In the genomic region with DNA sequence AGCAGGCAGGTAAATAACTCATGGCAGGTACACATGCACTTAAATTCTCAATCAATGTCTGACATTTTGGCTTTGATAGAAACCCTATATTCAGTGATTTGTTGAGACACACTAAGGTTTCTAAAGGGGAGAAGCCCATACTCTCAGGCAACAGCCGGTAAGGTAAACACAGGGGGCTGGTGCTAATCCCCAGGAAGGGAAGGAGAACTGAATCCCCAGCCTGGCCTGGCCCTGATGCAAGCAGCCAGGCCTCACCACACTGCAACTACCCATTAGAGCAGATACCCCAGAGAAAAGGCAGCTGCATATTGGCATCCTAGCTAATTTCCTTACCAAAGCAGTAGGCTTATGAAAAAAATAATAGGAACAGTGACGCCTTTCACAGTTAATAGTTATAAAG, we compare ENCODE assay signal across 17 cellular contexts.
DNase-seq lines count a peak whose midpoint lies in the region; ATAC-seq, FAIRE-seq and TF ChIP-seq lines count a peak whose summit lies in the region.
"Had no signal": no experiment of that assay in that cellular context is flagged by ENCODE, and none has a peak within 500 bp of the region (broad histone marks: within the 10 kb centered on the region; RNA-seq: fewer than 3 reads in every experiment).

No MANE protein-coding gene starts in this region.

- no peak overlapping the region for H2BK15ac ChIP-seq in mesendoderm (replicated peaks; ENCODE audit: low read depth)

- H3K4me1 ChIP-seq in GM23338 (ENCODE audit: insufficient read depth) (peaks cover 13% of the 10 kb centered on the region), endodermal cell (ENCODE audit: control insufficient read depth, insufficient read depth, low read length) (peaks cover 4% of the 10 kb centered on the region), mesendoderm (ENCODE audit: control insufficient read depth, low read depth, low read length) (no peaks in the 10 kb centered on the region)

- H3K36me3 ChIP-seq in GM23338 (ENCODE audit: insufficient read depth) (no peaks in the 10 kb centered on the region), endodermal cell (ENCODE audit: control insufficient read depth, insufficient read depth, low read length) (no peaks in the 10 kb centered on the region), mesendoderm (ENCODE audit: control insufficient read depth, insufficient read depth, low read length) (no peaks in the 10 kb centered on the region)
- H3K36me3 ChIP-seq: BLaER1 treated with 17β-estradiol and CSF1 and Interleukin-3, amounts not matched to agents 10 nM and 100 nM had no signal

- no peak overlapping the region for H3K4me3 Mint-ChIP-seq in GM23338
- H3K4me3 Mint-ChIP-seq in endodermal cell: no peak overlapping the region
- H3K4me3 Mint-ChIP-seq: B cell; CD8-positive, alpha-beta T cell had no signal

- H3K23ac ChIP-seq in mesendoderm (ENCODE audit: low read length): no peak overlapping the region

- H2AK5ac ChIP-seq in mesendoderm (ENCODE audit: low read length): no peak overlapping the region

- no peaks in the 10 kb centered on the region for H3K79me1 ChIP-seq in mesendoderm (ENCODE audit: low read length)

- no peak overlapping the region for H2BK120ac ChIP-seq in mesendoderm (ENCODE audit: low read depth, low read length)

- no peaks in the 10 kb centered on the region for H3K79me2 ChIP-seq in GM23338 (replicated peaks; ENCODE audit: insufficient read depth)
- no peaks in the 10 kb centered on the region for H3K79me2 ChIP-seq in mesendoderm (ENCODE audit: control insufficient read depth, insufficient read depth, low read length)

- no peak overlapping the region for H3K9ac ChIP-seq in endodermal cell (ENCODE audit: extremely low read depth, low read length, poor library complexity, severe bottlenecking)
- no peak overlapping the region for H3K9ac ChIP-seq in mesendoderm (ENCODE audit: low read length)
- H3K9ac ChIP-seq: BLaER1 treated with 17β-estradiol and CSF1 and Interleukin-3, amounts not matched to agents 10 nM and 100 nM; GM23248 had no signal

- H3K4me1 Mint-ChIP-seq in GM23338: peaks cover 16% of the 10 kb centered on the region; the same call in 2 of the 3 replicates
- peaks cover 16% of the 10 kb centered on the region for H3K4me1 Mint-ChIP-seq in endodermal cell
- H3K4me1 Mint-ChIP-seq: B cell had no signal

- TF ChIP-seq CTCF in GM23338 (conservative IDR thresholded peaks at IDR 0.05; ENCODE audit: low read depth in 2 of 2): no peak
- TF ChIP-seq CTCF in endodermal cell (conservative IDR thresholded peaks at IDR 0.05): no peak

- H3K56ac ChIP-seq in mesendoderm (ENCODE audit: low read length): no peak overlapping the region

- peaks cover 17% of the 10 kb centered on the region for H3K9me3 ChIP-seq in endodermal cell (ENCODE audit: control insufficient read depth, low read length)
- H3K9me3 ChIP-seq: BLaER1 treated with 17β-estradiol and CSF1 and Interleukin-3, amounts not matched to agents 10 nM and 100 nM had no signal

- H3K9me2 ChIP-seq in GM23338 (ENCODE audit: insufficient read depth): no peaks in the 10 kb centered on the region

- H3K18ac ChIP-seq in mesendoderm (ENCODE audit: low read length): no peak overlapping the region

- H3K36me3 Mint-ChIP-seq in GM23338 (ENCODE audit: low read depth): peaks cover 3% of the 10 kb centered on the region; the same call in 1 of the 3 replicates
- H3K36me3 Mint-ChIP-seq in endodermal cell (ENCODE audit: low read depth): no peaks in the 10 kb centered on the region
- H3K36me3 Mint-ChIP-seq: CD8-positive, alpha-beta T cell had no signal

- H3K27ac ChIP-seq in GM23338 (ENCODE audit: low read depth) (no peak overlapping the region), endodermal cell (ENCODE audit: low read depth, low read length) (no peak overlapping the region), mesendoderm (ENCODE audit: low read depth, low read length) (no peak overlapping the region)
- H3K27ac ChIP-seq: BLaER1 treated with 17β-estradiol and CSF1 and Interleukin-3, amounts not matched to agents 10 nM and 100 nM; GM23248 had no signal

- H3K4ac ChIP-seq in mesendoderm (ENCODE audit: low read depth, low read length): no peak overlapping the region

- H3K27ac Mint-ChIP-seq in GM23338: peak overlapping the region; percentile 71; the same call in 1 of the 2 replicates
- H3K27ac Mint-ChIP-seq in endodermal cell: peak overlapping the region; percentile 56
- H3K27ac Mint-ChIP-seq: B cell; CD8-positive, alpha-beta T cell had no signal

- H3K4me3 ChIP-seq in GM23338 (no peak overlapping the region), endodermal cell (ENCODE audit: low read length) (no peak overlapping the region), mesendoderm (ENCODE audit: low read length) (no peak overlapping the region)
- H3K4me3 ChIP-seq: BLaER1 treated with 17β-estradiol and CSF1 and Interleukin-3, amounts not matched to agents 10 nM and 100 nM; GM23248 had no signal

- no peaks in the 10 kb centered on the region for H3F3A ChIP-seq in GM23338 (replicated peaks; ENCODE audit: low read depth)

- H3K9me3 Mint-ChIP-seq in GM23338 (peaks cover 8% of the 10 kb centered on the region; the same call in 2 of the 3 replicates), endodermal cell (peaks cover 24% of the 10 kb centered on the region)

- H3K27me3 ChIP-seq in GM23338 (ENCODE audit: insufficient read depth): no peaks in the 10 kb centered on the region
- H3K27me3 ChIP-seq in endodermal cell (ENCODE audit: control insufficient read depth, insufficient read depth, low read length, poor library complexity, severe bottlenecking): no peaks in the 10 kb centered on the region
- no peaks in the 10 kb centered on the region for H3K27me3 ChIP-seq in mesendoderm (ENCODE audit: insufficient read depth, low read length, poor library complexity)
- H3K27me3 ChIP-seq: BLaER1 treated with 17β-estradiol and CSF1 and Interleukin-3, amounts not matched to agents 10 nM and 100 nM had no signal

- H2BK5ac ChIP-seq in mesendoderm (ENCODE audit: low read length): no peak overlapping the region

- peak; percentile 12 for DNase-seq in GM23338 (ENCODE audit: low spot score)
- peak; percentile 7 for DNase-seq in NCI-H69 (lab: John Stamatoyannopoulos, UW)
- peak; percentile 67 for DNase-seq in endodermal cell
- DNase-seq in mesendoderm: peak; percentile 28
- DNase-seq in activated T-cell treated with anti-CD3 and anti-CD28 coated beads, Interleukin-2, amount 50 U/mL, for 1 hour: no peak
- no peak for DNase-seq in GM03348 (ENCODE audit: low spot score)
- DNase-seq in urothelium cell line (ENCODE audit: low spot score): no peak
- DNase-seq: Calu3; CD8-positive, alpha-beta T cell; DMS79 treated with DMSO at 0.1 percent for 48 hours; GM23248 had no signal

- H3K4me2 ChIP-seq in GM23338 (no peak overlapping the region), mesendoderm (ENCODE audit: low read length) (no peak overlapping the region)
- H3K4me2 ChIP-seq: BLaER1 treated with 17β-estradiol and CSF1 and Interleukin-3, amounts not matched to agents 10 nM and 100 nM had no signal

- no peak overlapping the region for H2AFZ ChIP-seq in GM23338
- H2AFZ ChIP-seq: GM23248 had no signal

- H4K5ac ChIP-seq in mesendoderm (ENCODE audit: low read length): no peak overlapping the region

- peak; percentile 91 for ATAC-seq in GM23338
- no peak for ATAC-seq in HG02973 (IDR thresholded peaks at IDR 0.05; ENCODE audit: unreplicated experiment)
- ATAC-seq: CD8-positive, alpha-beta T cell had no signal

- no peak overlapping the region for H4K8ac ChIP-seq in mesendoderm (ENCODE audit: low read depth, low read length)

- H3K27me3 Mint-ChIP-seq in GM23338 (ENCODE audit: insufficient read depth, low read depth, poor library complexity) (no peaks in the 10 kb centered on the region), endodermal cell (ENCODE audit: insufficient read depth) (no peaks in the 10 kb centered on the region)
- H3K27me3 Mint-ChIP-seq: B cell had no signal

- 33 to 60% methylated on average over 1 to 2 of the region's 2 CpGs for WGBS in endodermal cell (ENCODE audit: insufficient coverage in 1 of 2, insufficient read length in 1 of 2), 2 experiments
- WGBS in mesendoderm (ENCODE audit: extremely low coverage, insufficient coverage, low lambda C conversion rate): no CpG with 5 or more reads among the region's 2 CpGs

- no peaks in the 10 kb centered on the region for H4K20me1 ChIP-seq in GM23338 (replicated peaks; ENCODE audit: insufficient read depth)
- H4K20me1 ChIP-seq: BLaER1 treated with 17β-estradiol and CSF1 and Interleukin-3, amounts not matched to agents 10 nM and 100 nM had no signal

- FAIRE-seq in urothelium cell line (lab: Jason Lieb, UNC): no peak
- FAIRE-seq: GM12891, GM18507, H54 had no signal

TF ChIP-seq in GM23338, 12 proteins besides CTCF, POLR2A, EP300 and RAD21 (continues in another document):
- TF ChIP-seq ZNF114 (CRISPR knock-in tag; IDR thresholded peaks at IDR 0.05): no peak
- TF ChIP-seq, protein P1, sequence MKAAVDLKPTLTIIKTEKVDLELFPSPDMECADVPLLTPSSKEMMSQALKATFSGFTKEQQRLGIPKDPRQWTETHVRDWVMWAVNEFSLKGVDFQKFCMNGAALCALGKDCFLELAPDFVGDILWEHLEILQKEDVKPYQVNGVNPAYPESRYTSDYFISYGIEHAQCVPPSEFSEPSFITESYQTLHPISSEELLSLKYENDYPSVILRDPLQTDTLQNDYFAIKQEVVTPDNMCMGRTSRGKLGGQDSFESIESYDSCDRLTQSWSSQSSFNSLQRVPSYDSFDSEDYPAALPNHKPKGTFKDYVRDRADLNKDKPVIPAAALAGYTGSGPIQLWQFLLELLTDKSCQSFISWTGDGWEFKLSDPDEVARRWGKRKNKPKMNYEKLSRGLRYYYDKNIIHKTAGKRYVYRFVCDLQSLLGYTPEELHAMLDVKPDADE (IDR thresholded peaks at IDR 0.05): no peak

Comparison
In these comparisons a context has a peak if more than half of its experiments do, and no peak if none do; other contexts are left out.
1. DNase-seq: peak in GM23338 (single experiment), NCI-H69 (single experiment), endodermal cell (single experiment) and mesendoderm (single experiment); none in activated T-cell treated with anti-CD3 and anti-CD28 coated beads, Interleukin-2, amount 50 U/mL, for 1 hour (single experiment), GM03348 (single experiment) and urothelium cell line (single experiment).